1 cellular context compared by ENCODE assay signal in genomic region chr15:63077952-63078351, GRCh38.
TF ChIP-seq lines count a peak whose summit lies in the region.

No MANE protein-coding gene starts in this region.

TF ChIP-seq in K562, 482 proteins besides CTCF, POLR2A, EP300 and RAD21:
- TF ChIP-seq NRF1 (conservative IDR thresholded peaks at IDR 0.05 in 1 of 2, IDR thresholded peaks at IDR 0.05 in 1 of 2) (peak in 1 of 2 experiments; percentile 31; a peak in 3 of 4 replicates), TOE1 (IDR thresholded peaks at IDR 0.05; ENCODE audit: borderline replicate concordance) (no peak), TOE1 (CRISPR knock-in tag; IDR thresholded peaks at IDR 0.05; ENCODE audit: borderline replicate concordance, low read depth) (no peak)
TF ChIP-seq in K562: peak in this region for 1.
